In the genomic region with DNA sequence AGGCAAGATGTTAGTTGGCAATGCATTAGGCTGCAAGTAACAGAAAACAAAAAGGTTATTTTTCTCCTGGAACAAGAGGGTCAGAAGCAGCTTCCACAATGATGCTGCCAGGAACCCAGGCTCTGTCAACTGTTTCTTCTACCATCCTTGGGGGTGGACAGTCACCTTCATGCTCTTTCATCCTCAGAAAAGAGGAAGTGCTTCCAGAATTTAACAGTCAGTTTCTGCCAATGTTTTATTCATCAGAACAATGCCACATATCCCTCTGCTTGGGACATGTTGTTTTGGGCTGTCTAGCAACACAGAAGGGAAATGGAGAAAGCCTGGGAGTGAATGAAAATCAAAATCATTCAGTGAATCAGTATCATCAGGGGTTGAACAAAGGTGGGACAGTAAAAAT, we compare ENCODE assay signal across 25 cellular contexts.
"Had no signal": no experiment of that assay in that cellular context is flagged by ENCODE, and none has a peak within 500 bp of the region (broad histone marks: within the 10 kb centered on the region; RNA-seq: fewer than 3 reads in every experiment).

No MANE protein-coding gene starts in this region.

- H3K9me3 ChIP-seq: colonic mucosa, gastroesophageal sphincter, heart right ventricle, left lung, mucosa of descending colon, prostate gland, sigmoid colon, thoracic aorta, transverse colon, upper lobe of right lung, vagina had no signal

- H3K27me3 ChIP-seq: colonic mucosa, gastroesophageal sphincter, heart right ventricle, left lung, sigmoid colon, transverse colon, upper lobe of right lung, vagina had no signal

- H3K27ac ChIP-seq: colonic mucosa, epithelial cell of prostate, gastroesophageal sphincter, heart right ventricle, left lung, prostate gland, sigmoid colon, thoracic aorta, transverse colon, upper lobe of right lung, vagina had no signal

- FAIRE-seq: islet of Langerhans had no signal

- DNase-seq: colonic mucosa; effector CD8-positive, alpha-beta T cell; endodermal cell; foreskin fibroblast; glutamatergic neuron; heart right ventricle; hippocampal formation; left cardiac atrium; left lung; mesenchymal stem cell; mucosa of descending colon; naive thymus-derived CD4-positive, alpha-beta T cell; nucleus accumbens; right cardiac atrium; sigmoid colon; stimulated activated naive B cell treated with anti-CD40 and anti-IgM and Interleukin-4, amounts not matched to agents 10 μg/mL and 1 μg/mL and 100 μg/mL, for 72 hours; transverse colon; upper lobe of right lung had no signal

- H3K4me3 ChIP-seq: colonic mucosa, gastroesophageal sphincter, heart right ventricle, left lung, mucosa of descending colon, prostate gland, sigmoid colon, thoracic aorta, transverse colon, upper lobe of right lung, vagina had no signal

- ATAC-seq: esophagus mucosa; gastroesophageal sphincter; heart right ventricle; left cardiac atrium; left lung; mucosa of descending colon; naive thymus-derived CD4-positive, alpha-beta T cell; right cardiac atrium; stimulated activated naive B cell treated with anti-CD40 and anti-IgM and Interleukin-4, amounts not matched to agents 10 μg/mL and 1 μg/mL and 100 μg/mL, for 72 hours; upper lobe of right lung had no signal

- H3K4me1 ChIP-seq: colonic mucosa, gastroesophageal sphincter, left lung, prostate gland, sigmoid colon, transverse colon, upper lobe of right lung, vagina had no signal

- H3K36me3 ChIP-seq: colonic mucosa, gastroesophageal sphincter, left lung, prostate gland, sigmoid colon, thoracic aorta, upper lobe of right lung, vagina had no signal
